Comparison of ENCODE assay signal across 16 cellular contexts in the genomic region with DNA sequence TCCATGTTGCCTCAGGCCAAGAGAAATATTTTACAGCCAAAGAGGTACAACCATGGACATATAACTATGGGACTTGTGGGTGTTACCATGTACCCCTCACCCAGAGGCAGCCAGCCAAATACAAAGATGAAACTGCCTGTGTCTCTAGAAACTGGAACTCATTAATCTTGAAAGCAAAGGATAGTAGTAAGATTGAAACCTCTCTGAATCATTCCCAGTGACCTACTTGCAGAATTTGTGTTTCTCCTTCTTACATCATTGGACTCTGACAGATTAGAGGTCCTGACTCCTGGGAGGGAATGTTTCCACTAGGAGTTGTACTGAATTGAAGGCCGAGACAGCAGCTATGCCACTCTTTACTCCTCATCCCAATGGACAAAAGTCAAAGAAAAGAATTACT.
DNase-seq lines count a peak whose midpoint lies in the region; ATAC-seq, FAIRE-seq and TF ChIP-seq lines count a peak whose summit lies in the region.
"Had no signal": no experiment of that assay in that cellular context is flagged by ENCODE, and none has a peak within 500 bp of the region (broad histone marks: within the 10 kb centered on the region; RNA-seq: fewer than 3 reads in every experiment).

No MANE protein-coding gene starts in this region.

- H3K9me3 ChIP-seq in astrocyte (ENCODE audit: insufficient read depth, low read depth, low read length) = no peaks in the 10 kb centered on the region
- no peaks in the 10 kb centered on the region for H3K9me3 ChIP-seq in kidney (ENCODE audit: control insufficient read depth in 1 of 2, low read length in 2 of 2)

- peak; percentile 69 for ATAC-seq in Right ventricle myocardium inferior
- ATAC-seq in HG03280 (IDR thresholded peaks at IDR 0.05; ENCODE audit: unreplicated experiment) = peak; percentile 46
- ATAC-seq in stimulated activated naive CD8-positive, alpha-beta T cell treated with anti-CD3 and anti-CD28 coated beads, Interleukin-15, Interleukin-2, amounts not matched to agents 100 U/mL and 50 U/mL, for 24 hours = peak; percentile 26
- ATAC-seq: left lobe of liver had no signal

- H3K4me1 Mint-ChIP-seq in astrocyte (ENCODE audit: low read depth, unreplicated experiment) = no peaks in the 10 kb centered on the region
- H3K4me1 Mint-ChIP-seq: activated CD4-positive, alpha-beta T cell treated with anti-CD3 and anti-CD28 coated beads, Interleukin-2, amount 10 ng/mL, durations not matched to agents 24 days and 14 days had no signal

- no peak for DNase-seq in Right ventricle myocardium inferior (ENCODE audit: missing footprints)
- DNase-seq in cardiac septum (ENCODE audit: low spot score) = no peak
- DNase-seq in astrocyte (ENCODE audit: low read depth) = peak; percentile 18
- no peak for DNase-seq in stimulated activated naive CD8-positive, alpha-beta T cell treated with anti-CD3 and anti-CD28 coated beads, Interleukin-15, Interleukin-2, amounts not matched to agents 100 U/mL and 50 U/mL, for 24 hours
- DNase-seq in NCI-H345 (lab: John Stamatoyannopoulos, UW) = no peak
- DNase-seq in kidney = no peak
- DNase-seq in SIG-M5 (lab: John Stamatoyannopoulos, UW) = no peak
- DNase-seq: activated CD4-positive, alpha-beta T cell treated with anti-CD3 and anti-CD28 coated beads, Interleukin-2, amount 10 ng/mL, durations not matched to agents 24 days and 14 days; activated effector memory CD4-positive, alpha-beta T cell treated with anti-CD3 and anti-CD28 coated beads, Interleukin-2, amount 50 U/mL, for 16 hours; Caco-2; caudate nucleus; GOT3; NCI-H1417; stimulated activated CD4-positive, alpha-beta T cell treated with anti-CD3 and anti-CD28 coated beads, Interleukin-1b, Interleukin-23, amount 100 ng/mL, for 48 hours had no signal

- no peaks in the 10 kb centered on the region for H3K36me3 Mint-ChIP-seq in astrocyte (ENCODE audit: low read depth, unreplicated experiment)

- no peak overlapping the region for H3K4me3 ChIP-seq in astrocyte (ENCODE audit: insufficient read depth, low read depth, low read length)
- H3K4me3 ChIP-seq in kidney (ENCODE audit: low read length in 2 of 2) = no peak overlapping the region

- H3K4me1 ChIP-seq in astrocyte (ENCODE audit: insufficient read depth, low read length) = no peaks in the 10 kb centered on the region
- H3K4me1 ChIP-seq in kidney (ENCODE audit: control insufficient read depth in 1 of 2, insufficient read depth in 1 of 2, low read depth in 1 of 2, low read length in 2 of 2) = no peaks in the 10 kb centered on the region
- H3K4me1 ChIP-seq: Caco-2 had no signal

- no peaks in the 10 kb centered on the region for H4K20me1 ChIP-seq in astrocyte (ENCODE audit: insufficient read depth, low read length)

- no peak overlapping the region for H3K4me3 Mint-ChIP-seq in astrocyte (ENCODE audit: unreplicated experiment)
- H3K4me3 Mint-ChIP-seq: activated CD4-positive, alpha-beta T cell treated with anti-CD3 and anti-CD28 coated beads, Interleukin-2, amount 10 ng/mL, durations not matched to agents 24 days and 14 days had no signal

- intact Hi-C loops in Right ventricle myocardium inferior (cut with DNase I) (no loop called here), cardiac septum (cut with DNase I) (no loop called here), kidney (cut with DNase I) (no loop called here)

- no peaks in the 10 kb centered on the region for H3K27me3 ChIP-seq in astrocyte (ENCODE audit: insufficient read depth, low read length)

- H3K9ac ChIP-seq in astrocyte (ENCODE audit: low read length) (no peak overlapping the region), kidney (ENCODE audit: low read length in 2 of 2) (no peak overlapping the region)

- TF ChIP-seq CTCF in astrocyte (IDR thresholded peaks at IDR 0.05; ENCODE audit: insufficient read depth, low read depth, low read length) = no peak
- TF ChIP-seq CTCF in kidney (IDR thresholded peaks at IDR 0.05; ENCODE audit: borderline replicate concordance, extremely low read depth, insufficient read depth) = no peak

- H3K36me3 ChIP-seq in astrocyte (ENCODE audit: insufficient read depth, low read length) (no peaks in the 10 kb centered on the region), kidney (ENCODE audit: control insufficient read depth in 1 of 2, insufficient read depth in 2 of 2, low read length in 2 of 2) (no peaks in the 10 kb centered on the region)

- no peak overlapping the region for H3K27ac ChIP-seq in astrocyte (ENCODE audit: low read depth, low read length)
- H3K27ac ChIP-seq in kidney (ENCODE audit: low read depth in 2 of 2, low read length in 2 of 2) = no peak overlapping the region

- H3K27me3 Mint-ChIP-seq in astrocyte (ENCODE audit: low read depth, unreplicated experiment) = peaks cover 10% of the 10 kb centered on the region
- H3K27me3 Mint-ChIP-seq: activated CD4-positive, alpha-beta T cell treated with anti-CD3 and anti-CD28 coated beads, Interleukin-2, amount 10 ng/mL, durations not matched to agents 24 days and 14 days had no signal

- H2AFZ ChIP-seq in astrocyte (ENCODE audit: low read depth, low read length) = no peak overlapping the region

- H3K27ac Mint-ChIP-seq in astrocyte (ENCODE audit: unreplicated experiment) = peak overlapping the region; percentile 71
- H3K27ac Mint-ChIP-seq: activated CD4-positive, alpha-beta T cell treated with anti-CD3 and anti-CD28 coated beads, Interleukin-2, amount 10 ng/mL, durations not matched to agents 24 days and 14 days had no signal

- H3K4me2 ChIP-seq in astrocyte (ENCODE audit: low read length) = no peak overlapping the region

- no peaks in the 10 kb centered on the region for H3K9me3 Mint-ChIP-seq in astrocyte (ENCODE audit: unreplicated experiment)
- H3K9me3 Mint-ChIP-seq: activated CD4-positive, alpha-beta T cell treated with anti-CD3 and anti-CD28 coated beads, Interleukin-2, amount 10 ng/mL, durations not matched to agents 24 days and 14 days had no signal

- FAIRE-seq in astrocyte (lab: Jason Lieb, UNC) (no peak), kidney (lab: Jason Lieb, UNC) (no peak)

- H3K79me2 ChIP-seq in astrocyte (ENCODE audit: insufficient read depth, low read length) = no peaks in the 10 kb centered on the region
